In the genomic region with DNA sequence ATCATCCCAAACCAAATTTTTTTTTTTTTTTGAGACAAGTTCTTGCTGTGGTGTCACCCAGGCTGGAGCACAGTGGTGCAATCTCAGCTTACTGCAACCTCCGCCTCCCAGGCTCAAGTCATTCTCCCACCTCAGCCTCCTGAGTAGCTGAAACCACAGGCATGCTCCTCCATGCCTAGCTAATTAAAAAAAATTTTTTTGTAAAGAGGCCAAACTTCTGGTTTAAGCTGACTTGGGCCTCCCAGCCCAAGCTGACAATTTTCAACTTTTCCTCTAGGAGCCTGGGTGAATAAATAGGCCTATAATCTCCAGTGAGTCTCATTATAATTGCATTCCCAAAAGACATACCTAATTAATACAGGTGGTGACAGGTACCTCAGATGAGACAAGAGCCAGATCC, we compare ENCODE assay signal across 23 cellular contexts. TPM values are rescaled to one million over a fixed set of nuclear protein-coding genes. Genes with fewer than 3 reads are reported as not detected.
A peak's percentile ranks its signal among the peaks of the same experiment; 100 is the strongest.
DNase-seq lines count a peak whose midpoint lies in the region; ATAC-seq and TF ChIP-seq lines count a peak whose summit lies in the region.
"Had no signal": no experiment of that assay in that cellular context is flagged by ENCODE, and none has a peak within 500 bp of the region (broad histone marks: within the 10 kb centered on the region; RNA-seq: fewer than 3 reads in every experiment).

No MANE protein-coding gene starts in this region.

- H3K36me3 ChIP-seq in adipocyte (ENCODE audit: control insufficient read depth, insufficient read depth, low read length, severe bottlenecking) = peaks cover 47% of the 10 kb centered on the region
- H3K36me3 ChIP-seq in smooth muscle cell (ENCODE audit: low read depth) = no peaks in the 10 kb centered on the region
- H3K36me3 ChIP-seq in Caco-2 (ENCODE audit: control insufficient read depth, insufficient read depth, low read length) = no peaks in the 10 kb centered on the region
- no peaks in the 10 kb centered on the region for H3K36me3 ChIP-seq in neural progenitor cell
- H3K36me3 ChIP-seq: Peyer's patch had no signal

- H3K4me3 Mint-ChIP-seq in Caco-2 (ENCODE audit: unreplicated experiment) = no peak overlapping the region
- no peak overlapping the region for H3K4me3 Mint-ChIP-seq in neural progenitor cell
- H3K4me3 Mint-ChIP-seq: activated B cell treated with CpG ODN at 0.5 μM for 24 hours; activated T-helper 17 cell treated with anti-CD3 and anti-CD28 coated beads, Interleukin-2, amount 50 U/mL, for 72 hours; CD4-positive, CD25-positive, alpha-beta regulatory T cell; dendritic cell treated with granulocyte-macrophage colony-stimulating factor and Interleukin-4, amounts not matched to agents 40 ng/mL and 50 ng/mL, for 4 days had no signal

- intact Hi-C loops in Caco-2 (cut with micrococcal nuclease; ENCODE audit: unreplicated experiment) = no loop called here

- ATAC-seq in omental fat pad (ENCODE audit: low FRiP score) = no peak
- ATAC-seq in GM21447 (IDR thresholded peaks at IDR 0.05; ENCODE audit: unreplicated experiment) = no peak
- ATAC-seq: activated T-helper 17 cell treated with anti-CD3 and anti-CD28 coated beads, Interleukin-2, amount 50 U/mL, for 72 hours; left colon had no signal

- H3K27me3 ChIP-seq in adipocyte (replicated peaks; ENCODE audit: control insufficient read depth, insufficient read depth, low read length) = no peaks in the 10 kb centered on the region
- no peaks in the 10 kb centered on the region for H3K27me3 ChIP-seq in smooth muscle cell (ENCODE audit: low read depth)
- no peaks in the 10 kb centered on the region for H3K27me3 ChIP-seq in Caco-2 (replicated peaks; ENCODE audit: control insufficient read depth, insufficient read depth, low read length)
- H3K27me3 ChIP-seq in neural progenitor cell = no peaks in the 10 kb centered on the region
- H3K27me3 ChIP-seq: Peyer's patch, tibial artery had no signal

- peak overlapping the region; percentile 81 for H3K9ac ChIP-seq in adipocyte (ENCODE audit: low read length)
- no peak overlapping the region for H3K9ac ChIP-seq in smooth muscle cell (ENCODE audit: low read depth)
- H3K9ac ChIP-seq in neural progenitor cell = no peak overlapping the region
- H3K9ac ChIP-seq: parathyroid adenoma had no signal

- peak; percentile 90 for DNase-seq in GM04503 (ENCODE audit: low read depth)
- peak; percentile 96 for DNase-seq in adipocyte (ENCODE audit: low read depth)
- DNase-seq in fibroblast of mammary gland (ENCODE audit: low read depth) = peak; percentile 93
- DNase-seq in smooth muscle cell (lab: John Stamatoyannopoulos, UW; ENCODE audit: unreplicated experiment) = no peak
- DNase-seq in Caco-2 = no peak
- DNase-seq in neural progenitor cell (ENCODE audit: low spot score) = no peak
- DNase-seq in omental fat pad (ENCODE audit: low spot score) = no peak
- DNase-seq: activated B cell treated with CpG ODN at 0.5 μM for 24 hours; amygdala; CD4-positive, CD25-positive, alpha-beta regulatory T cell; left colon; NCI-H1417; NCI-H2171 treated with DMSO at 0.1 percent for 48 hours; Peyer's patch; stimulated activated CD4-positive, alpha-beta T cell treated with anti-CD3 and anti-CD28 coated beads, Interleukin-4, amount 100 ng/mL, for 4 hours; tibial artery had no signal

- no peak overlapping the region for H2AFZ ChIP-seq in smooth muscle cell (ENCODE audit: low read depth)
- H2AFZ ChIP-seq in neural progenitor cell (replicated peaks) = no peak overlapping the region
- H2AFZ ChIP-seq: parathyroid adenoma had no signal

- TF ChIP-seq CTCF in fibroblast of mammary gland (conservative IDR thresholded peaks at IDR 0.05; ENCODE audit: control insufficient read depth, insufficient read depth, low read depth, low read length) = peak; percentile 5
- no peak for TF ChIP-seq CTCF in smooth muscle cell (IDR thresholded peaks at IDR 0.05; ENCODE audit: borderline replicate concordance, insufficient read depth, poor library complexity, severe bottlenecking)
- no peak for TF ChIP-seq CTCF in Caco-2 (IDR thresholded peaks at IDR 0.05; ENCODE audit: insufficient read depth in 1 of 2, low read depth in 1 of 2, low read length in 1 of 2, severe bottlenecking in 1 of 2, unreplicated experiment in 1 of 2)
- TF ChIP-seq CTCF in neural progenitor cell (IDR thresholded peaks at IDR 0.05) = no peak
- no peak for TF ChIP-seq CTCF in omental fat pad (IDR thresholded peaks at IDR 0.05)

- H3K27me3 Mint-ChIP-seq in Caco-2 (ENCODE audit: insufficient read depth, unreplicated experiment) = peaks cover 4% of the 10 kb centered on the region
- H3K27me3 Mint-ChIP-seq in neural progenitor cell (ENCODE audit: insufficient read depth, low read depth) = peaks cover 4% of the 10 kb centered on the region
- H3K27me3 Mint-ChIP-seq: activated T-helper 17 cell treated with anti-CD3 and anti-CD28 coated beads, Interleukin-2, amount 50 U/mL, for 72 hours had no signal

- H3K27ac ChIP-seq in smooth muscle cell (ENCODE audit: low read depth) (no peak overlapping the region), neural progenitor cell (no peak overlapping the region)
- H3K27ac ChIP-seq: parathyroid adenoma, Peyer's patch, tibial artery had no signal

- H3K9me3 ChIP-seq in adipocyte (ENCODE audit: control insufficient read depth, low read length) = no peaks in the 10 kb centered on the region
- H3K9me3 ChIP-seq in smooth muscle cell (replicated peaks; ENCODE audit: low read depth) = no peaks in the 10 kb centered on the region
- no peaks in the 10 kb centered on the region for H3K9me3 ChIP-seq in Caco-2
- no peaks in the 10 kb centered on the region for H3K9me3 ChIP-seq in neural progenitor cell (ENCODE audit: low read depth)
- H3K9me3 ChIP-seq: Peyer's patch, tibial artery had no signal

- H3K79me2 ChIP-seq in smooth muscle cell (ENCODE audit: low read depth) = no peaks in the 10 kb centered on the region
- no peaks in the 10 kb centered on the region for H3K79me2 ChIP-seq in neural progenitor cell (ENCODE audit: low read depth)
- H3K79me2 ChIP-seq: parathyroid adenoma had no signal

- H3K36me3 Mint-ChIP-seq in Caco-2 (ENCODE audit: insufficient read depth, unreplicated experiment) (no peaks in the 10 kb centered on the region), neural progenitor cell (peaks cover 2% of the 10 kb centered on the region)
- H3K36me3 Mint-ChIP-seq: CD4-positive, CD25-positive, alpha-beta regulatory T cell had no signal

- CTCF ChIA-PET in Caco-2 (lab: Charles Lee) = no interaction called here

- no peaks in the 10 kb centered on the region for H4K20me1 ChIP-seq in smooth muscle cell (ENCODE audit: low read depth)
- H4K20me1 ChIP-seq in neural progenitor cell (ENCODE audit: low read depth) = no peaks in the 10 kb centered on the region

- H3K4me3 ChIP-seq in adipocyte (ENCODE audit: low read length) (peak overlapping the region; percentile 46), fibroblast of mammary gland (ENCODE audit: control insufficient read depth, low read depth, low read length) (no peak overlapping the region), smooth muscle cell (no peak overlapping the region), Caco-2 (ENCODE audit: low read depth, low read length) (no peak overlapping the region), neural progenitor cell (no peak overlapping the region)
- H3K4me3 ChIP-seq: Peyer's patch, skin epidermis, tibial artery had no signal

- POLR2A ChIA-PET in Caco-2 (lab: Charles Lee) = no interaction called here

- no peaks in the 10 kb centered on the region for H3F3A ChIP-seq in smooth muscle cell (ENCODE audit: low read depth)
- no peaks in the 10 kb centered on the region for H3F3A ChIP-seq in neural progenitor cell (ENCODE audit: low read depth)

- H3K4me1 ChIP-seq in adipocyte (ENCODE audit: control insufficient read depth, insufficient read depth, low read length) (peaks cover 23% of the 10 kb centered on the region), smooth muscle cell (ENCODE audit: low read depth) (no peaks in the 10 kb centered on the region), Caco-2 (no peaks in the 10 kb centered on the region), neural progenitor cell (no peaks in the 10 kb centered on the region)
- H3K4me1 ChIP-seq: parathyroid adenoma, Peyer's patch, tibial artery had no signal

- H3K4me1 Mint-ChIP-seq in Caco-2 (ENCODE audit: low read depth, unreplicated experiment) (no peaks in the 10 kb centered on the region), neural progenitor cell (no peaks in the 10 kb centered on the region)
- H3K4me1 Mint-ChIP-seq: activated B cell treated with CpG ODN at 0.5 μM for 24 hours; activated T-helper 17 cell treated with anti-CD3 and anti-CD28 coated beads, Interleukin-2, amount 50 U/mL, for 72 hours; CD4-positive, CD25-positive, alpha-beta regulatory T cell had no signal

- no peak overlapping the region for H3K27ac Mint-ChIP-seq in Caco-2 (ENCODE audit: unreplicated experiment)
- no peak overlapping the region for H3K27ac Mint-ChIP-seq in neural progenitor cell
- H3K27ac Mint-ChIP-seq: activated B cell treated with CpG ODN at 0.5 μM for 24 hours; activated T-helper 17 cell treated with anti-CD3 and anti-CD28 coated beads, Interleukin-2, amount 50 U/mL, for 72 hours; CD4-positive, CD25-positive, alpha-beta regulatory T cell; dendritic cell treated with granulocyte-macrophage colony-stimulating factor and Interleukin-4, amounts not matched to agents 40 ng/mL and 50 ng/mL, for 4 days had no signal

- H3K9me3 Mint-ChIP-seq in Caco-2 (ENCODE audit: unreplicated experiment) (no peaks in the 10 kb centered on the region), neural progenitor cell (no peaks in the 10 kb centered on the region)
- H3K9me3 Mint-ChIP-seq: activated B cell treated with CpG ODN at 0.5 μM for 24 hours; activated T-helper 17 cell treated with anti-CD3 and anti-CD28 coated beads, Interleukin-2, amount 50 U/mL, for 72 hours; CD4-positive, CD25-positive, alpha-beta regulatory T cell; dendritic cell treated with granulocyte-macrophage colony-stimulating factor and Interleukin-4, amounts not matched to agents 40 ng/mL and 50 ng/mL, for 4 days had no signal

- H3K4me2 ChIP-seq in smooth muscle cell = peak overlapping the region; percentile 24
- no peak overlapping the region for H3K4me2 ChIP-seq in neural progenitor cell

- 10% methylated on average over 1 of the region's 1 CpG for WGBS in smooth muscle cell (ENCODE audit: low lambda C conversion rate)

- BruUV-seq in Caco-2 (replicated peaks; lab: Mats Ljungman, UMichigan) = no TSS peak

RNA-seq across cellular contexts. Expression of gene OLFM2, which starts 22.1 kb away (rescaled TPM):
- 63.1 and 72.2 TPM in 2 replicates for total RNA-seq in smooth muscle cell
- polyA plus RNA-seq in smooth muscle cell = 111 and 119 TPM in 2 replicates
- 0.30 and 0.34 TPM in 2 replicates for total RNA-seq in Caco-2 (2022)
- 11.4 and 26.4 TPM in 2 replicates for total RNA-seq in neural progenitor cell (ENCODE audit: low replicate concordance)
- 10 to 100 TPM; 12.9 to 41.3 (median 23.6) TPM for total RNA-seq in omental fat pad
- total RNA-seq: activated B cell treated with CpG ODN at 0.5 μM for 24 hours had no signal

RNA-seq across cellular contexts. Expression of gene COL5A3, which starts 51.9 kb away (rescaled TPM):
- total RNA-seq in smooth muscle cell = 11.2 and 12.8 TPM in 2 replicates
- polyA plus RNA-seq in smooth muscle cell = 8.2 and 14.4 TPM in 2 replicates
- not detected in 2 replicates for total RNA-seq in Caco-2 (2022)
- 0.15 TPM in 1 of 2 replicates, not detected in the other for total RNA-seq in neural progenitor cell (ENCODE audit: low replicate concordance)
- total RNA-seq in omental fat pad = 10 to 100 TPM; 11.5 to 74.1 (median 25.0) TPM
- total RNA-seq: activated B cell treated with CpG ODN at 0.5 μM for 24 hours had no signal

RNA-seq across cellular contexts. Expression of gene RDH8, which starts 54.8 kb away (rescaled TPM):
- total RNA-seq in smooth muscle cell = not detected in 2 replicates
- polyA plus RNA-seq in smooth muscle cell = not detected in 2 replicates
- total RNA-seq in Caco-2 (2022) = not detected in 2 replicates
- not detected in 2 replicates for total RNA-seq in neural progenitor cell (ENCODE audit: low replicate concordance)
- not detected for total RNA-seq in omental fat pad
- total RNA-seq: activated B cell treated with CpG ODN at 0.5 μM for 24 hours; activated CD8-positive, alpha-beta memory T cell treated with anti-CD3 and anti-CD28 coated beads for 36 hours; CD4-positive, CD25-positive, alpha-beta regulatory T cell; epithelial cell of proximal tubule; left colon; Peyer's patch had no signal
- polyA plus RNA-seq: CD4-positive, CD25-positive, alpha-beta regulatory T cell had no signal

Comparison
In these comparisons a context has a peak if more than half of its experiments do, and no peak if none do; other contexts are left out.
1. DNase-seq: peak in GM04503 (single experiment), adipocyte (single experiment) and fibroblast of mammary gland (single experiment); none in smooth muscle cell (single experiment), Caco-2 (0 of 2), neural progenitor cell (single experiment) and omental fat pad (single experiment).
2. RNA of gene COL5A3, which starts 51.9 kb away (total RNA-seq): 11.5 to 74.1 TPM in omental fat pad and 11.2 to 12.8 TPM in smooth muscle cell; not detected in Caco-2 and 0.15 TPM in neural progenitor cell; every median in the first group is over 10 times any median in the second.